13 cellular contexts compared by ENCODE assay signal in genomic region chr19:5959260-5960004, GRCh38. TPM values are rescaled to one million over a fixed set of nuclear protein-coding genes. Genes with fewer than 3 reads are reported as not detected.
DNase-seq lines count a peak whose midpoint lies in the region; ATAC-seq, FAIRE-seq and TF ChIP-seq lines count a peak whose summit lies in the region.
"Had no signal": no experiment of that assay in that cellular context is flagged by ENCODE, and none has a peak within 500 bp of the region (broad histone marks: within the 10 kb centered on the region; RNA-seq: fewer than 3 reads in every experiment).

No MANE protein-coding gene starts in this region.

- H2AFZ ChIP-seq in IMR-90 (replicated peaks; ENCODE audit: low read length, poor library complexity) (peak overlapping the region; percentile 15), H1 (ENCODE audit: low read length) (no peak overlapping the region), mammary epithelial cell (ENCODE audit: low read depth, low read length) (no peak overlapping the region)

- H4K91ac ChIP-seq in IMR-90 (ENCODE audit: insufficient read depth, low read depth, low read length) (peak overlapping the region; percentile 44; the same call in 1 of the 2 replicates), H1 (replicated peaks; ENCODE audit: insufficient read length, low read length) (no peak overlapping the region)

- no peak overlapping the region for H3K56ac ChIP-seq in IMR-90 (ENCODE audit: extremely low read depth, insufficient read depth, low read length)
- no peak overlapping the region for H3K56ac ChIP-seq in H1 (replicated peaks; ENCODE audit: insufficient read length, low read depth, low read length)

- H4K20me1 ChIP-seq in IMR-90 (ENCODE audit: insufficient read depth, low read length) (peaks cover 93% of the 10 kb centered on the region), H1 (replicated peaks in 1 of 2; ENCODE audit: control insufficient read depth in 1 of 2, insufficient read depth in 2 of 2, low read length in 2 of 2) (peaks cover 44 to 59% of the 10 kb centered on the region in 2 experiments), mammary epithelial cell (ENCODE audit: insufficient read depth, low read length) (no peaks in the 10 kb centered on the region)

- no peak for ATAC-seq in IMR-90 (ENCODE audit: low read depth)
- no peak for ATAC-seq in GM21529 (IDR thresholded peaks at IDR 0.05; ENCODE audit: unreplicated experiment)
- no peak for ATAC-seq in HG02981 (IDR thresholded peaks at IDR 0.05; ENCODE audit: unreplicated experiment)
- ATAC-seq: gastrocnemius medialis had no signal

- H3K27ac Mint-ChIP-seq in CD14-positive monocyte, result peak overlapping the region in 4 of 7 donors; percentile 15 to 75 (median 52)
- peak overlapping the region; percentile 65 for H3K27ac Mint-ChIP-seq in osteocyte (ENCODE audit: unreplicated experiment)

- TF ChIP-seq POLR2A in IMR-90 (IDR thresholded peaks at IDR 0.05; ENCODE audit: low read depth, low read length) (no peak), H1 (IDR thresholded peaks at IDR 0.05; ENCODE audit: control extremely low read depth in 1 of 2, low read depth in 2 of 2, low read length in 2 of 2) (no peak)

- no peaks in the 10 kb centered on the region for H3K9me3 ChIP-seq in IMR-90 (ENCODE audit: control insufficient read depth, insufficient read depth, low read length)
- no peaks in the 10 kb centered on the region for H3K9me3 ChIP-seq in H1 (ENCODE audit: insufficient read depth in 2 of 2, low read depth in 1 of 2, low read length in 1 of 2)
- H3K9me3 ChIP-seq in mammary epithelial cell (replicated peaks; ENCODE audit: insufficient read depth, low read length), result no peaks in the 10 kb centered on the region
- H3K9me3 ChIP-seq: gastrocnemius medialis, SJCRH30 had no signal

- CTCF ChIA-PET in IMR-90 (lab: Yijun Ruan, JAX), result no interaction called here
- CTCF ChIA-PET in H1 (lab: Charles Lee; ENCODE audit: partially characterized antibody), result interaction anchor here (0.6 to 5.8 kb wide), 6 partner anchors 8 to 751 kb away, joined by 3 to 43 read pairs (median 3); no protein-coding TSS in a partner anchor
- CTCF ChIA-PET in mammary epithelial cell (lab: Charles Lee; ENCODE audit: low non-redundant PET), result no interaction called here

- in situ Hi-C loops in IMR-90 (cut with MboI; ENCODE audit: low sequenced_read_pairs) (no loop called here), mammary epithelial cell (cut with MboI; ENCODE audit: low sequenced_read_pairs in 2 of 2) (no loop called here)

- TF ChIP-seq EP300 in H1 (IDR thresholded peaks at IDR 0.05; ENCODE audit: borderline replicate concordance in 1 of 2, low read depth in 2 of 2, low read length in 2 of 2), result no peak

- H3K27me3 ChIP-seq in IMR-90 (ENCODE audit: control insufficient read depth, insufficient read depth, low read length), result no peaks in the 10 kb centered on the region
- H3K27me3 ChIP-seq in H1 (replicated peaks in 1 of 4; ENCODE audit: control insufficient read depth in 3 of 4, extremely low read depth in 1 of 4, insufficient read depth in 3 of 4, low read length in 3 of 4), result no peaks in the 10 kb centered on the region; a peak in 1 of 7 replicates
- no peaks in the 10 kb centered on the region for H3K27me3 ChIP-seq in mammary epithelial cell (ENCODE audit: insufficient read depth, low read length)
- H3K27me3 ChIP-seq: gastrocnemius medialis, SJCRH30 had no signal

- H3K79me1 ChIP-seq in IMR-90 (ENCODE audit: low read depth in 1 of 2, low read length in 2 of 2) (peaks cover 24 to 99% of the 10 kb centered on the region in 2 experiments), H1 (ENCODE audit: low read depth, low read length) (peaks cover 46% of the 10 kb centered on the region)

- H2AK5ac ChIP-seq in IMR-90 (ENCODE audit: low read depth, low read length) (peak overlapping the region; percentile 81), H1 (ENCODE audit: low read depth, low read length) (no peak overlapping the region)

- H2BK15ac ChIP-seq in IMR-90 (ENCODE audit: low read depth, low read length) (peak overlapping the region; percentile 59; the same call in 1 of the 3 replicates), H1 (ENCODE audit: low read length) (no peak overlapping the region)

- DNase-seq in CD14-positive monocyte (ENCODE audit: low spot score) (no peak), IMR-90 (no peak), H1 (ENCODE audit: low read depth in 1 of 2, low spot score in 2 of 2) (no peak), osteocyte (ENCODE audit: extremely low spot score, unreplicated experiment) (no peak), mammary epithelial cell (no peak)
- DNase-seq: activated naive CD4-positive, alpha-beta T cell treated with anti-CD3 and anti-CD28 coated beads, Interleukin-2, amount 50 U/mL, for 16 hours; gastrocnemius medialis; NCI-H1417 treated with DMSO at 0.1 percent for 48 hours; NCI-H748 treated with DMSO at 0.1 percent for 48 hours; SJCRH30; stimulated activated CD4-positive, alpha-beta T cell treated with anti-CD3 and anti-CD28 coated beads, Interleukin-2, amount 100 ng/mL, for 24 hours had no signal

- H3K4me3 ChIP-seq in IMR-90 (ENCODE audit: insufficient read depth, low read depth, low read length) (no peak overlapping the region), H1 (ENCODE audit: extremely low read depth in 1 of 4, insufficient read depth in 2 of 4, low read depth in 3 of 4, low read length in 4 of 4) (no peak overlapping the region), mammary epithelial cell (replicated peaks in 1 of 3; ENCODE audit: insufficient read depth in 1 of 3, low read depth in 2 of 3, low read length in 3 of 3) (no peak overlapping the region)
- H3K4me3 ChIP-seq: gastrocnemius medialis, SJCRH30 had no signal

- H3K23me2 ChIP-seq in H1 (ENCODE audit: low read depth, low read length), result no peaks in the 10 kb centered on the region

- no peak overlapping the region for H2BK20ac ChIP-seq in IMR-90 (ENCODE audit: low read depth, low read length)
- no peak overlapping the region for H2BK20ac ChIP-seq in H1 (ENCODE audit: low read length)

- TF ChIP-seq RAD21 in IMR-90 (IDR thresholded peaks at IDR 0.05; ENCODE audit: low read length) (no peak), H1 (IDR thresholded peaks at IDR 0.05 in 1 of 2, conservative IDR thresholded peaks at IDR 0.05 in 1 of 2; ENCODE audit: low read depth in 2 of 2, low read length in 2 of 2) (no peak)

- no peak overlapping the region for H2AK9ac ChIP-seq in IMR-90 (replicated peaks; ENCODE audit: low read depth, low read length, poor library complexity)

- H3K4ac ChIP-seq in IMR-90 (ENCODE audit: low read depth, low read length), result peak overlapping the region; percentile 69
- no peak overlapping the region for H3K4ac ChIP-seq in H1 (replicated peaks; ENCODE audit: insufficient read length, low read depth, low read length)

- BruUV-seq in IMR-90 (replicated peaks; lab: Mats Ljungman, UMichigan) (no TSS peak), mammary epithelial cell (replicated peaks; lab: Mats Ljungman, UMichigan) (no TSS peak)

- H3K4me1 Mint-ChIP-seq in CD14-positive monocyte, result peaks cover 48% of the 10 kb centered on the region
- peaks cover 64% of the 10 kb centered on the region for H3K4me1 Mint-ChIP-seq in osteocyte (ENCODE audit: unreplicated experiment)

- TF ChIP-seq CTCF in CD14-positive monocyte (IDR thresholded peaks at IDR 0.05) (no peak), IMR-90 (conservative IDR thresholded peaks at IDR 0.05; ENCODE audit: low read depth, low read length) (no peak), H1 (IDR thresholded peaks at IDR 0.05; ENCODE audit: control extremely low read depth in 1 of 3, insufficient read depth in 1 of 3, low read depth in 1 of 3, low read length in 3 of 3) (no peak), osteocyte (IDR thresholded peaks at IDR 0.05) (no peak), mammary epithelial cell (conservative IDR thresholded peaks at IDR 0.05 in 1 of 2, IDR thresholded peaks at IDR 0.05 in 1 of 2; ENCODE audit: extremely low read depth in 1 of 2, insufficient read depth in 1 of 2, low read depth in 1 of 2, low read length in 2 of 2) (no peak)

- peaks cover 0 to 2% (median 0%) of the 10 kb centered on the region in 3 donors for H3K27me3 Mint-ChIP-seq in CD14-positive monocyte (ENCODE audit: low read depth in 3 of 3)
- no peaks in the 10 kb centered on the region for H3K27me3 Mint-ChIP-seq in osteocyte (ENCODE audit: unreplicated experiment)

- dilution Hi-C loops in IMR-90 (cut with HindIII; ENCODE audit: low sequenced_read_pairs, unreplicated experiment), result no loop called here
- dilution Hi-C loops in mammary epithelial cell (cut with HindIII; ENCODE audit: low sequenced_read_pairs), result loop anchor here (5.0 to 10.0 kb wide), 3 partner anchors 122 to 455 kb away; partner anchors contain the start of genes FUT6 and NRTN

- H4K8ac ChIP-seq in IMR-90 (ENCODE audit: low read depth in 2 of 2, low read length in 2 of 2) (peak overlapping the region in 1 of 2 experiments; percentile 12; a peak in 1 of 4 replicates), H1 (ENCODE audit: extremely low read depth, insufficient read depth, low read length) (no peak overlapping the region)

- H3K79me2 ChIP-seq in H1 (ENCODE audit: control insufficient read depth in 1 of 2, insufficient read depth in 2 of 2, low read length in 2 of 2) (peaks cover 15 to 95% of the 10 kb centered on the region in 2 experiments), mammary epithelial cell (ENCODE audit: insufficient read depth, low read length) (peaks cover 98% of the 10 kb centered on the region)

- peak overlapping the region; percentile 78 for H3K14ac ChIP-seq in IMR-90 (replicated peaks; ENCODE audit: low read depth, low read length)
- H3K14ac ChIP-seq in H1 (ENCODE audit: insufficient read length), result no peak overlapping the region

- H3K9me1 ChIP-seq in IMR-90 (ENCODE audit: insufficient read depth, low read length), result peaks cover 60% of the 10 kb centered on the region

- H3K9ac ChIP-seq in IMR-90 (ENCODE audit: low read depth, low read length) (no peak overlapping the region), H1 (replicated peaks in 1 of 4; ENCODE audit: extremely low read depth in 1 of 4, low read depth in 3 of 4, low read length in 3 of 4) (no peak overlapping the region), mammary epithelial cell (ENCODE audit: insufficient read depth, low read length) (no peak overlapping the region)

- H3K36me3 Mint-ChIP-seq in CD14-positive monocyte, result peaks cover 19 to 24% of the 10 kb centered on the region in 2 donors
- no peaks in the 10 kb centered on the region for H3K36me3 Mint-ChIP-seq in osteocyte (ENCODE audit: unreplicated experiment)

- H3K18ac ChIP-seq in IMR-90 (ENCODE audit: low read depth, low read length), result no peak overlapping the region; the same call in 1 of the 2 replicates
- no peak overlapping the region for H3K18ac ChIP-seq in H1 (ENCODE audit: extremely low read depth, low read length)

- H3K4me1 ChIP-seq in IMR-90 (ENCODE audit: control insufficient read depth, insufficient read depth, low read length) (peaks cover 50% of the 10 kb centered on the region), H1 (replicated peaks in 1 of 4; ENCODE audit: control insufficient read depth in 3 of 4, insufficient read depth in 4 of 4, low read length in 3 of 4) (peaks cover 10 to 35% (median 18%) of the 10 kb centered on the region in 4 experiments), mammary epithelial cell (ENCODE audit: insufficient read depth, low read length) (no peaks in the 10 kb centered on the region)

- H3K23ac ChIP-seq in IMR-90 (ENCODE audit: low read depth, low read length) (peak overlapping the region; percentile 58; the same call in 1 of the 2 replicates), H1 (ENCODE audit: insufficient read length) (no peak overlapping the region)

- H4K5ac ChIP-seq in IMR-90 (ENCODE audit: low read depth, low read length), result no peak overlapping the region; the same call in 1 of the 2 replicates
- H4K5ac ChIP-seq in H1 (ENCODE audit: insufficient read length, low read depth, low read length), result no peak overlapping the region

- no peak for FAIRE-seq in H1 (lab: Jason Lieb, UNC)

- POLR2A ChIA-PET in IMR-90 (lab: Charles Lee; ENCODE audit: unreplicated experiment), result interaction anchor here (0.6 kb wide), 1 partner anchor 12 kb away, joined by 5 read pairs; no protein-coding TSS in a partner anchor
- POLR2A ChIA-PET in H1 (lab: Charles Lee; ENCODE audit: partially characterized antibody), result interaction anchor here (2.7 kb wide), 1 partner anchor 8 kb away, joined by 11 read pairs; no protein-coding TSS in a partner anchor

- intact Hi-C loops in CD14-positive monocyte (cut with micrococcal nuclease), result no loop called here
- intact Hi-C loops in IMR-90 (cut with micrococcal nuclease), result loop anchor here (10.0 kb wide), 1 partner anchor 155 kb away; the partner anchor contains the start of gene NRTN
- intact Hi-C loops in mammary epithelial cell (cut with micrococcal nuclease), result no loop called here

- H3K4me2 ChIP-seq in IMR-90 (ENCODE audit: low read depth, low read length) (no peak overlapping the region), H1 (ENCODE audit: insufficient read depth in 1 of 2, low read depth in 2 of 2, low read length in 2 of 2) (no peak overlapping the region), mammary epithelial cell (ENCODE audit: insufficient read depth, low read depth, low read length) (no peak overlapping the region)

- H2BK120ac ChIP-seq in IMR-90 (ENCODE audit: low read depth, low read length) (no peak overlapping the region), H1 (replicated peaks; ENCODE audit: low read depth, low read length) (no peak overlapping the region)

- H3K27ac ChIP-seq in IMR-90 (ENCODE audit: insufficient read depth, low read length) (peak overlapping the region; percentile 1; the same call in 1 of the 2 replicates), H1 (ENCODE audit: low read depth, low read length) (no peak overlapping the region), mammary epithelial cell (ENCODE audit: insufficient read depth, low read depth, low read length) (no peak overlapping the region)
- H3K27ac ChIP-seq: gastrocnemius medialis, SJCRH30 had no signal

- 83% methylated on average over 4 of the region's 14 CpGs; no CpG with 5 or more reads in 1 of the 2 experiments for WGBS in IMR-90 (ENCODE audit: extremely low coverage in 2 of 2, insufficient read length in 1 of 2), 2 experiments
- 97% methylated on average over 14 of the region's 14 CpGs; no CpG with 5 or more reads in 1 of the 2 experiments for WGBS in H1 (ENCODE audit: extremely low coverage in 1 of 2, insufficient coverage in 1 of 2, insufficient read length in 1 of 2, insufficient replicate concordance in 2 of 2, low coverage in 1 of 2, low lambda C conversion rate in 2 of 2, missing lambda C conversion rate in 1 of 2), 2 experiments
- WGBS in mammary epithelial cell (ENCODE audit: low coverage, missing lambda C conversion rate), result 91% methylated on average over 8 of the region's 14 CpGs

- H3K4me3 Mint-ChIP-seq in CD14-positive monocyte (no peak overlapping the region), osteocyte (ENCODE audit: unreplicated experiment) (no peak overlapping the region)

- H2BK5ac ChIP-seq in IMR-90 (ENCODE audit: low read depth, low read length, poor library complexity, severe bottlenecking) (no peak overlapping the region), H1 (ENCODE audit: low read depth, low read length) (no peak overlapping the region)

- H3K36me3 ChIP-seq in IMR-90 (ENCODE audit: control insufficient read depth, insufficient read depth, low read length) (peaks cover under 1% of the 10 kb centered on the region; the same call in 1 of the 2 replicates), H1 (ENCODE audit: control insufficient read depth in 2 of 4, insufficient read depth in 4 of 4, low read length in 3 of 4) (no peaks in the 10 kb centered on the region), mammary epithelial cell (ENCODE audit: insufficient read depth, low read length) (peaks cover 2% of the 10 kb centered on the region)
- H3K36me3 ChIP-seq: gastrocnemius medialis, SJCRH30 had no signal

- H2BK12ac ChIP-seq in H1 (ENCODE audit: low read depth, low read length), result 0 out of 2 replicates have a peak overlapping the region, but pooled peaks have one; percentile 0

- H3K9me3 Mint-ChIP-seq in CD14-positive monocyte (no peaks in the 10 kb centered on the region), osteocyte (ENCODE audit: unreplicated experiment) (no peaks in the 10 kb centered on the region)

RNA-seq across cellular contexts. Expression of gene RANBP3, which starts 18.5 kb away (rescaled TPM):
- polyA plus RNA-seq in CD14-positive monocyte, result 1 to 10 TPM; 4.5 to 8.1 TPM
- 42.5 and 46.7 TPM in 2 replicates for total RNA-seq in IMR-90 (2012; rRNA removed)
- 111 and 165 TPM in 2 replicates for polyA plus RNA-seq in IMR-90 (2012; rRNA removed)
- polyA plus RNA-seq in IMR-90 (2012; cell fraction: cytosol; rRNA removed), result 75.6 and 136 TPM in 2 replicates
- polyA plus RNA-seq in IMR-90 (2012; cell fraction: nucleus; rRNA removed; ENCODE audit: low replicate concordance), result 170 and 215 TPM in 2 replicates
- total RNA-seq in H1 (2021; fragmentation: NEBNext Ultra II Directional; extraction: Animal tissue kit (Norgen Biotek cat#: 25700)), result 87.0 and 95.4 TPM in 2 replicates
- polyA plus RNA-seq in H1 (2011; rRNA removed), result 122 and 159 TPM in 2 replicates
- 120 TPM for polyA plus RNA-seq in H1 (2011; cell fraction: cytosol; rRNA removed)
- 149 TPM for polyA plus RNA-seq in H1 (2011; cell fraction: nucleus; rRNA removed)
- 62.4 to 96.0 TPM (median 89.7 TPM) in 4 replicates for polyA plus RNA-seq in H1 (2012, experiment 1 of 2)
- 57.9 TPM for polyA plus RNA-seq in H1 (2012, experiment 2 of 2)
- 102 TPM for polyA plus RNA-seq in H1 (2013, experiment 1 of 2)
- 98.7 TPM for polyA plus RNA-seq in H1 (2013, experiment 2 of 2)
- polyA minus RNA-seq in H1 (2011; rRNA and poly(A)+ RNA removed), result 52.2 and 53.3 TPM in 2 replicates
- polyA minus RNA-seq in H1 (2011; cell fraction: cytosol; rRNA and poly(A)+ RNA removed), result 65.6 TPM
- 34.1 TPM for polyA minus RNA-seq in H1 (2011; cell fraction: nucleus; rRNA and poly(A)+ RNA removed)
- total RNA-seq in osteocyte, result 74.9 and 81.9 TPM in 2 replicates
- total RNA-seq in mammary epithelial cell, result 10 to 100 TPM; 41.0 to 73.9 TPM
- 62.7 TPM for polyA plus RNA-seq in mammary epithelial cell
- 116 TPM for polyA minus RNA-seq in mammary epithelial cell

RNA-seq across cellular contexts. Expression of gene CAPS, which starts 45.4 kb away (rescaled TPM):
- polyA plus RNA-seq in CD14-positive monocyte (under 1 TPM; 0.34 to 0.72 TPM), IMR-90 (2012; rRNA removed) (4.9 and 5.6 TPM in 2 replicates), H1 (2011; rRNA removed) (2.4 and 4.2 TPM in 2 replicates), mammary epithelial cell (8.8 TPM)
- total RNA-seq in IMR-90 (2012; rRNA removed) (0.54 and 1.4 TPM in 2 replicates), osteocyte (14.4 and 15.6 TPM in 2 replicates), mammary epithelial cell (10 to 100 TPM in 1 of 2 donors, 1 to 10 TPM in 1; 9.0 to 15.0 TPM)
- polyA plus RNA-seq in IMR-90 (2012; cell fraction: cytosol; rRNA removed), result 2.2 and 2.4 TPM in 2 replicates
- 34.4 and 78.7 TPM in 2 replicates for polyA plus RNA-seq in IMR-90 (2012; cell fraction: nucleus; rRNA removed; ENCODE audit: low replicate concordance)
- 1.8 and 2.1 TPM in 2 replicates for total RNA-seq in H1 (2021; fragmentation: NEBNext Ultra II Directional; extraction: Animal tissue kit (Norgen Biotek cat#: 25700))
- 4.2 TPM for polyA plus RNA-seq in H1 (2011; cell fraction: cytosol; rRNA removed)
- 8.2 TPM for polyA plus RNA-seq in H1 (2011; cell fraction: nucleus; rRNA removed)
- polyA plus RNA-seq in H1 (2012, experiment 1 of 2), result 1.9 to 3.7 TPM (median 2.8 TPM) in 4 replicates
- polyA plus RNA-seq in H1 (2012, experiment 2 of 2), result 1.7 TPM
- polyA plus RNA-seq in H1 (2013, experiment 1 of 2), result 2.1 TPM
- polyA plus RNA-seq in H1 (2013, experiment 2 of 2), result 1.4 TPM
- polyA minus RNA-seq in H1 (2011; rRNA and poly(A)+ RNA removed), result 0.24 and 0.47 TPM in 2 replicates
- polyA minus RNA-seq in H1 (2011; cell fraction: cytosol; rRNA and poly(A)+ RNA removed), result 0.66 TPM
- 1.1 TPM for polyA minus RNA-seq in H1 (2011; cell fraction: nucleus; rRNA and poly(A)+ RNA removed)
- 1.7 TPM for polyA minus RNA-seq in mammary epithelial cell

RNA-seq across cellular contexts. Expression of gene VMAC, which starts 54.8 kb away (rescaled TPM):
- polyA plus RNA-seq in CD14-positive monocyte (1 to 10 TPM; 3.1 to 4.3 TPM), IMR-90 (2012; rRNA removed) (3.1 TPM in 2 replicates), H1 (2011; rRNA removed) (2.2 and 3.9 TPM in 2 replicates), mammary epithelial cell (1.2 TPM)
- total RNA-seq in IMR-90 (2012; rRNA removed) (1.4 and 1.7 TPM in 2 replicates), osteocyte (10.0 and 10.7 TPM in 2 replicates), mammary epithelial cell (1 to 10 TPM; 3.4 to 7.3 TPM)
- 2.2 and 3.0 TPM in 2 replicates for polyA plus RNA-seq in IMR-90 (2012; cell fraction: cytosol; rRNA removed)
- polyA plus RNA-seq in IMR-90 (2012; cell fraction: nucleus; rRNA removed; ENCODE audit: low replicate concordance), result 27.6 and 28.8 TPM in 2 replicates
- total RNA-seq in H1 (2021; fragmentation: NEBNext Ultra II Directional; extraction: Animal tissue kit (Norgen Biotek cat#: 25700)), result 1.2 and 1.3 TPM in 2 replicates
- 3.9 TPM for polyA plus RNA-seq in H1 (2011; cell fraction: cytosol; rRNA removed)
- 5.9 TPM for polyA plus RNA-seq in H1 (2011; cell fraction: nucleus; rRNA removed)
- polyA plus RNA-seq in H1 (2012, experiment 1 of 2), result 1.3 to 2.1 TPM (median 1.8 TPM) in 4 replicates
- 1.1 TPM for polyA plus RNA-seq in H1 (2012, experiment 2 of 2)
- polyA plus RNA-seq in H1 (2013, experiment 1 of 2), result 1.2 TPM
- 1.5 TPM for polyA plus RNA-seq in H1 (2013, experiment 2 of 2)
- polyA minus RNA-seq in H1 (2011; rRNA and poly(A)+ RNA removed), result 0.56 and 1.1 TPM in 2 replicates
- 2.6 TPM for polyA minus RNA-seq in H1 (2011; cell fraction: cytosol; rRNA and poly(A)+ RNA removed)
- polyA minus RNA-seq in H1 (2011; cell fraction: nucleus; rRNA and poly(A)+ RNA removed), result 2.6 TPM
- 1.4 TPM for polyA minus RNA-seq in mammary epithelial cell

RNA-seq across cellular contexts. Expression of gene NDUFA11, which starts 55.8 kb away (rescaled TPM):
- polyA plus RNA-seq in CD14-positive monocyte (100 to 1,000 TPM; 396 to 552 TPM), IMR-90 (2012; rRNA removed) (1,140 and 1,276 TPM in 2 replicates), H1 (2011; rRNA removed) (1,037 and 1,353 TPM in 2 replicates), mammary epithelial cell (522 TPM)
- total RNA-seq in IMR-90 (2012; rRNA removed) (297 and 375 TPM in 2 replicates), osteocyte (253 and 259 TPM in 2 replicates), mammary epithelial cell (100 to 1,000 TPM; 223 to 257 TPM)
- polyA plus RNA-seq in IMR-90 (2012; cell fraction: cytosol; rRNA removed), result 644 and 1,099 TPM in 2 replicates
- polyA plus RNA-seq in IMR-90 (2012; cell fraction: nucleus; rRNA removed; ENCODE audit: low replicate concordance), result 285 and 599 TPM in 2 replicates
- 205 and 206 TPM in 2 replicates for total RNA-seq in H1 (2021; fragmentation: NEBNext Ultra II Directional; extraction: Animal tissue kit (Norgen Biotek cat#: 25700))
- 521 TPM for polyA plus RNA-seq in H1 (2011; cell fraction: cytosol; rRNA removed)
- polyA plus RNA-seq in H1 (2011; cell fraction: nucleus; rRNA removed), result 400 TPM
- polyA plus RNA-seq in H1 (2012, experiment 1 of 2), result 90.6 to 331 TPM (median 298 TPM) in 4 replicates
- polyA plus RNA-seq in H1 (2012, experiment 2 of 2), result 720 TPM
- polyA plus RNA-seq in H1 (2013, experiment 1 of 2), result 258 TPM
- 272 TPM for polyA plus RNA-seq in H1 (2013, experiment 2 of 2)
- 28.0 and 42.3 TPM in 2 replicates for polyA minus RNA-seq in H1 (2011; rRNA and poly(A)+ RNA removed)
- 42.3 TPM for polyA minus RNA-seq in H1 (2011; cell fraction: cytosol; rRNA and poly(A)+ RNA removed)
- polyA minus RNA-seq in H1 (2011; cell fraction: nucleus; rRNA and poly(A)+ RNA removed), result 35.8 TPM
- 25.0 TPM for polyA minus RNA-seq in mammary epithelial cell
